ENCODE assay signal across 15 cellular contexts in the genomic region with DNA sequence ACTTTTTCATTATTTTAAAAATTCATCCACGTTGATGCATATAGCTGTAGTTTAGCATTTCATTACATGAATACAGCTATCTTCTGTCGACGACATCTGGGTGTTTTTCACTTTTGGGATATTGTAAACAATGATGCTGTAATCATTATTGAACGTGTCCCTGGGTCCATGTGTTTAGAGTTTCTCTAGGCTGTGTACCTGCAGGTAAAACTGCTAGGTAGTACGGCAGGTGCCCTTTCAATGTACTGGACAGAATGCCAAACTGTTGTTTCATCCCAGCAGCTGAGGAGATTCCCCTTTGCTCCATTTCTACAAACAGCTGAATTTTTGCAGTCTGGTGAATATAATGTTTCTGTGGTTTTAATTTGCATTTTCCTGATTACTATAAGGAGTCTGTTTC.
"Had no signal": no experiment of that assay in that cellular context is flagged by ENCODE, and none has a peak within 500 bp of the region (broad histone marks: within the 10 kb centered on the region; RNA-seq: fewer than 3 reads in every experiment).

No MANE protein-coding gene starts in this region.

- H3K27me3 ChIP-seq: cardiac muscle cell, gastroesophageal sphincter, tibial nerve had no signal

- H3K9me3 Mint-ChIP-seq: activated T-cell treated with anti-CD3 and anti-CD28 coated beads, Interleukin-2, amount 50 U/mL, for 4 hours; stimulated activated effector memory CD8-positive, alpha-beta T cell treated with anti-CD3 and anti-CD28 coated beads, Interleukin-12 subunit alpha, Interleukin-12 subunit beta, amount 100 ng/mL, for 72 hours; T-helper 2 cell treated with Interferon-gamma antibody and Interleukin-4, amounts not matched to agents 5 μg/mL and 100 μg/mL, for 36 hours had no signal

- H3K4me3 ChIP-seq: cardiac muscle cell, coronary artery, gastroesophageal sphincter, tibial nerve had no signal

- H3K27ac Mint-ChIP-seq: stimulated activated effector memory CD8-positive, alpha-beta T cell treated with anti-CD3 and anti-CD28 coated beads, Interleukin-12 subunit alpha, Interleukin-12 subunit beta, amount 100 ng/mL, for 72 hours; T-helper 2 cell treated with Interferon-gamma antibody and Interleukin-4, amounts not matched to agents 5 μg/mL and 100 μg/mL, for 36 hours had no signal

- H3K27ac ChIP-seq: coronary artery, epithelial cell of prostate, gastroesophageal sphincter, tibial nerve had no signal

- H3K4me1 ChIP-seq: gastroesophageal sphincter had no signal

- ATAC-seq: activated CD4-positive, CD25-positive, alpha-beta regulatory T cell treated with anti-CD3 and anti-CD28 coated beads, Interleukin-2, amount 50 U/mL, for 24 hours; activated T-cell treated with anti-CD3 and anti-CD28 coated beads, Interleukin-2, amount 50 U/mL, for 4 hours; gastroesophageal sphincter; right cardiac atrium; stimulated activated effector memory CD8-positive, alpha-beta T cell treated with anti-CD3 and anti-CD28 coated beads, Interleukin-12 subunit alpha, Interleukin-12 subunit beta, amount 100 ng/mL, for 72 hours had no signal

- DNase-seq: activated CD4-positive, alpha-beta T cell treated with anti-CD3 and anti-CD28 coated beads, Interleukin-2, amount 50 U/mL, for 4 hours; activated gamma-delta T cell; activated T-cell treated with anti-CD3 and anti-CD28 coated beads, Interleukin-2, amount 50 U/mL, for 4 hours; effector memory CD4-positive, alpha-beta T cell; kidney; posterior cingulate gyrus; right cardiac atrium had no signal

- H3K4me3 Mint-ChIP-seq: activated T-cell treated with anti-CD3 and anti-CD28 coated beads, Interleukin-2, amount 50 U/mL, for 4 hours; stimulated activated effector memory CD8-positive, alpha-beta T cell treated with anti-CD3 and anti-CD28 coated beads, Interleukin-12 subunit alpha, Interleukin-12 subunit beta, amount 100 ng/mL, for 72 hours; T-helper 2 cell treated with Interferon-gamma antibody and Interleukin-4, amounts not matched to agents 5 μg/mL and 100 μg/mL, for 36 hours had no signal

- H3K9me3 ChIP-seq: gastroesophageal sphincter, tibial nerve had no signal
